8 cellular contexts compared by ENCODE assay signal in genomic region chr1:8571200-8571984, GRCh38.
DNase-seq lines count a peak whose midpoint lies in the region; ATAC-seq and TF ChIP-seq lines count a peak whose summit lies in the region.

No MANE protein-coding gene starts in this region.

- no peak for TF ChIP-seq POLR2A in heart left ventricle (IDR thresholded peaks at IDR 0.05)

- H3K4me3 ChIP-seq in H7 (ENCODE audit: insufficient read depth, low read depth, low read length) (no peak overlapping the region), heart left ventricle (peak overlapping the region in 2 of 12 donors; percentile 1 to 22)

- peaks cover 0 to 37% (median 23%) of the 10 kb centered on the region in 12 donors for H3K4me1 ChIP-seq in heart left ventricle

- H3K9me3 ChIP-seq in heart left ventricle = no peaks in the 10 kb centered on the region

- H3K27ac ChIP-seq in heart left ventricle = peak overlapping the region in 11 of 12 donors; percentile 23 to 67 (median 55)

- no peaks in the 10 kb centered on the region for H3K9me3 Mint-ChIP-seq in stimulated activated memory B cell treated with anti-CD40 and anti-IgM and Interleukin-4, amounts not matched to agents 10 μg/mL and 1 μg/mL and 100 μg/mL, for 72 hours

- no peaks in the 10 kb centered on the region for H3K27me3 Mint-ChIP-seq in stimulated activated memory B cell treated with anti-CD40 and anti-IgM and Interleukin-4, amounts not matched to agents 10 μg/mL and 1 μg/mL and 100 μg/mL, for 72 hours

- peak in 11 of 12 donors; percentile 14 to 69 (median 41) for TF ChIP-seq CTCF in heart left ventricle (IDR thresholded peaks at IDR 0.05)

- 18 to 23% (median 22%) methylated on average over 5 of the region's 5 CpGs for WGBS in heart left ventricle, 4 donors

- H3K36me3 Mint-ChIP-seq in stimulated activated memory B cell treated with anti-CD40 and anti-IgM and Interleukin-4, amounts not matched to agents 10 μg/mL and 1 μg/mL and 100 μg/mL, for 72 hours = no peaks in the 10 kb centered on the region

- peak overlapping the region; percentile 44 for H3K27ac Mint-ChIP-seq in stimulated activated memory B cell treated with anti-CD40 and anti-IgM and Interleukin-4, amounts not matched to agents 10 μg/mL and 1 μg/mL and 100 μg/mL, for 72 hours

- intact Hi-C loops in heart left ventricle (cut with DNase I) = no loop called here

- DNase-seq in H7 (peak; percentile 9), heart left ventricle (no peak), cortex of kidney (lab: John Stamatoyannopoulos, UW) (no peak), NCI-H2029 (lab: John Stamatoyannopoulos, UW) (no peak)

- H3K27me3 ChIP-seq in H7 (ENCODE audit: control insufficient read depth, insufficient read depth, low read length) = no peaks in the 10 kb centered on the region
- H3K27me3 ChIP-seq in heart left ventricle = no peaks in the 10 kb centered on the region

- ATAC-seq in SK-N-SH treated with all-trans-retinoic acid at 6 μM for 48 hours = peak; percentile 92
- peak; percentile 42 to 65 (median 54) for ATAC-seq in heart left ventricle
- ATAC-seq in stimulated activated memory B cell treated with anti-CD40 and anti-IgM and Interleukin-4, amounts not matched to agents 10 μg/mL and 1 μg/mL and 100 μg/mL, for 72 hours = no peak
- no peak for ATAC-seq in HG03095 (IDR thresholded peaks at IDR 0.05; ENCODE audit: unreplicated experiment)
- no peak for ATAC-seq in GM21390 (IDR thresholded peaks at IDR 0.05; ENCODE audit: unreplicated experiment)

- H3K36me3 ChIP-seq in H7 (replicated peaks; ENCODE audit: control insufficient read depth, insufficient read depth, low read length) = no peaks in the 10 kb centered on the region
- H3K36me3 ChIP-seq in heart left ventricle = no peaks in the 10 kb centered on the region

- peaks cover 11% of the 10 kb centered on the region for H3K4me1 Mint-ChIP-seq in stimulated activated memory B cell treated with anti-CD40 and anti-IgM and Interleukin-4, amounts not matched to agents 10 μg/mL and 1 μg/mL and 100 μg/mL, for 72 hours

- no peak overlapping the region for H3K4me3 Mint-ChIP-seq in stimulated activated memory B cell treated with anti-CD40 and anti-IgM and Interleukin-4, amounts not matched to agents 10 μg/mL and 1 μg/mL and 100 μg/mL, for 72 hours

TF ChIP-seq in SK-N-SH treated with all-trans-retinoic acid at 6 μM for 48 hours, 23 proteins besides CTCF, POLR2A, EP300 and RAD21:
- TF ChIP-seq ISL1 (CRISPR knock-in tag; IDR thresholded peaks at IDR 0.05) = peak; percentile 11; the same call in 1 of the 2 replicates
- TF ChIP-seq ZC3H10 (CRISPR knock-in tag; IDR thresholded peaks at IDR 0.05) = no peak
TF ChIP-seq in SK-N-SH treated with all-trans-retinoic acid at 6 μM for 48 hours: peak in this region for 1.

Comparison
In these comparisons a context has a peak if more than half of its experiments do, and no peak if none do; other contexts are left out.
1. ATAC-seq: peak in SK-N-SH treated with all-trans-retinoic acid at 6 μM for 48 hours (single experiment) and heart left ventricle (4 of 4); none in stimulated activated memory B cell treated with anti-CD40 and anti-IgM and Interleukin-4, amounts not matched to agents 10 μg/mL and 1 μg/mL and 100 μg/mL, for 72 hours (single experiment), HG03095 (single experiment) and GM21390 (single experiment).